In the genomic region with DNA sequence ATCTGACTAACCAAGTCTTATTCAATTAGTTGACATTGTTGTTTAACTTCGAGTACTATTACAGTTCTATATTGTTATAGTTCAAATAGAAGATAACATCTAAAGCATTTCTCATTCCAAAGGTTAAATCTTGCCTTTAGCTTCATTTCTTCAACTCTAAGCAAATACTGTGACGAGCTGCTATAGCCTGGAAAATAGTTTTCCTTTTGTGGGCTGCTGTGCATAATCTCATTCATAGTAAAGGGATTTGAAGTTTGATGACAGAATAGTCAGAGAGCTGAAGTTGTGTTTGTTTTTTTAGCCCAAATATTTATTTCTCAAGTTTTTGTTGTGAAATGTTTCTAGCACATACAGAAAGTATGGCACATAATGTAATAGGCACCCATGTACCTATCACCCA, we compare ENCODE assay signal across 1 cellular context.
TF ChIP-seq lines count a peak whose summit lies in the region.

No MANE protein-coding gene starts in this region.

TF ChIP-seq in IMR-90, 13 proteins besides CTCF, POLR2A, EP300 and RAD21:
- TF ChIP-seq RCOR1 (IDR thresholded peaks at IDR 0.05; ENCODE audit: insufficient replicate concordance, low read length) (no peak), FOS (IDR thresholded peaks at IDR 0.05; ENCODE audit: low read depth, low read length) (no peak), CEBPB (IDR thresholded peaks at IDR 0.05; ENCODE audit: low read depth, low read length) (0 out of 2 replicates have a peak, but pooled peaks have one; percentile 5), SMC3 (IDR thresholded peaks at IDR 0.05; ENCODE audit: low read depth, low read length) (no peak), NFE2L2 (IDR thresholded peaks at IDR 0.05; ENCODE audit: low read depth, low read length) (no peak), BHLHE40 (IDR thresholded peaks at IDR 0.05; ENCODE audit: low read depth, low read length) (no peak), MAFK (IDR thresholded peaks at IDR 0.05; ENCODE audit: low read depth, low read length) (no peak), CHD1 (IDR thresholded peaks at IDR 0.05; ENCODE audit: low read depth, low read length) (no peak)
- TF ChIP-seq, protein P1, sequence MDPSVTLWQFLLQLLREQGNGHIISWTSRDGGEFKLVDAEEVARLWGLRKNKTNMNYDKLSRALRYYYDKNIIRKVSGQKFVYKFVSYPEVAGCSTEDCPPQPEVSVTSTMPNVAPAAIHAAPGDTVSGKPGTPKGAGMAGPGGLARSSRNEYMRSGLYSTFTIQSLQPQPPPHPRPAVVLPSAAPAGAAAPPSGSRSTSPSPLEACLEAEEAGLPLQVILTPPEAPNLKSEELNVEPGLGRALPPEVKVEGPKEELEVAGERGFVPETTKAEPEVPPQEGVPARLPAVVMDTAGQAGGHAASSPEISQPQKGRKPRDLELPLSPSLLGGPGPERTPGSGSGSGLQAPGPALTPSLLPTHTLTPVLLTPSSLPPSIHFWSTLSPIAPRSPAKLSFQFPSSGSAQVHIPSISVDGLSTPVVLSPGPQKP (IDR thresholded peaks at IDR 0.05; ENCODE audit: borderline replicate concordance, low read depth, low read length): no peak
TF ChIP-seq in IMR-90: peak in this region for 1.
